In genomic region chr1:169491845-169492281, GRCh38 we compare ENCODE assay signal across 11 cellular contexts. TPM values are rescaled to one million over a fixed set of nuclear protein-coding genes. Genes with fewer than 3 reads are reported as not detected.
A peak's percentile ranks its signal among the peaks of the same experiment; 100 is the strongest.
DNase-seq lines count a peak whose midpoint lies in the region; ATAC-seq lines count a peak whose summit lies in the region.
"Had no signal": no experiment of that assay in that cellular context is flagged by ENCODE, and none has a peak within 500 bp of the region (broad histone marks: within the 10 kb centered on the region; RNA-seq: fewer than 3 reads in every experiment).

No MANE protein-coding gene starts in this region.

- peak overlapping the region in 1 of 2 donors; percentile 49 for H3K4me3 Mint-ChIP-seq in activated T-cell treated with anti-CD3 and anti-CD28 coated beads, Interleukin-2, amount 50 U/mL, for 72 hours
- H3K4me3 Mint-ChIP-seq in immature natural killer cell = no peak overlapping the region

- DNase-seq in activated CD8-positive, alpha-beta memory T cell treated with anti-CD3 and anti-CD28 coated beads, Interleukin-2, amount 50 U/mL, for 48 hours = peak; percentile 69
- no peak for DNase-seq in activated CD8-positive, alpha-beta memory T cell treated with anti-CD3 and anti-CD28 coated beads for 24 hours
- peak; percentile 66 to 70 for DNase-seq in activated T-cell treated with anti-CD3 and anti-CD28 coated beads, Interleukin-2, amount 50 U/mL, for 72 hours
- DNase-seq in stimulated activated CD4-positive, alpha-beta T cell treated with anti-CD3 and anti-CD28 coated beads, TNF-alpha, amount 100 ng/mL, for 24 hours (ENCODE audit: low read depth in 3 of 3) = peak in 2 of 3 experiments; percentile 11 to 28
- DNase-seq in HPDE6-E6E7 (ENCODE audit: extremely low spot score) (no peak), immature natural killer cell (no peak), NCI-H1694 (lab: John Stamatoyannopoulos, UW) (no peak)
- DNase-seq: NCI-H446 treated with DMSO at 0.1 percent for 48 hours, ovary, stomach had no signal

- ATAC-seq in HG02885 (IDR thresholded peaks at IDR 0.05; ENCODE audit: poor library complexity, unreplicated experiment) = peak; percentile 74
- ATAC-seq in activated T-cell treated with anti-CD3 and anti-CD28 coated beads, Interleukin-2, amount 50 U/mL, for 72 hours (replicated peaks in 1 of 2) = peak; percentile 92 to 95

- peak overlapping the region; percentile 9 for H3K27ac Mint-ChIP-seq in activated T-cell treated with anti-CD3 and anti-CD28 coated beads, Interleukin-2, amount 50 U/mL, for 72 hours
- H3K27ac Mint-ChIP-seq in immature natural killer cell = no peak overlapping the region

- H3K27me3 Mint-ChIP-seq in activated T-cell treated with anti-CD3 and anti-CD28 coated beads, Interleukin-2, amount 50 U/mL, for 72 hours (ENCODE audit: low read depth) = peaks cover 12% of the 10 kb centered on the region
- H3K27me3 Mint-ChIP-seq in immature natural killer cell (ENCODE audit: low read depth in 3 of 3) = peaks cover 0 to 10% (median 0%) of the 10 kb centered on the region in 3 donors

- no peaks in the 10 kb centered on the region for H3K9me3 Mint-ChIP-seq in activated T-cell treated with anti-CD3 and anti-CD28 coated beads, Interleukin-2, amount 50 U/mL, for 72 hours
- H3K9me3 Mint-ChIP-seq in immature natural killer cell = no peaks in the 10 kb centered on the region

- peaks cover 68% of the 10 kb centered on the region for H3K4me1 Mint-ChIP-seq in activated T-cell treated with anti-CD3 and anti-CD28 coated beads, Interleukin-2, amount 50 U/mL, for 72 hours (ENCODE audit: low read depth)
- H3K4me1 Mint-ChIP-seq in immature natural killer cell = peaks cover 2 to 5% of the 10 kb centered on the region in 2 donors

- H3K36me3 Mint-ChIP-seq in activated T-cell treated with anti-CD3 and anti-CD28 coated beads, Interleukin-2, amount 50 U/mL, for 72 hours (ENCODE audit: insufficient read depth in 2 of 2) = no peaks in the 10 kb centered on the region
- H3K36me3 Mint-ChIP-seq in immature natural killer cell = no peaks in the 10 kb centered on the region

RNA-seq across cellular contexts. Expression of gene SLC19A2, which starts 6.1 kb away (rescaled TPM):
- total RNA-seq in activated T-cell treated with anti-CD3 and anti-CD28 coated beads, Interleukin-2, amount 50 U/mL, for 72 hours = 1 to 10 TPM; 4.6 to 7.2 TPM
- 1 to 10 TPM in 1 of 3 donors, under 1 TPM in 2; 0.38 to 2.4 (median 0.51) TPM for polyA plus RNA-seq in immature natural killer cell

Comparison
In these comparisons a context has a peak if more than half of its experiments do, and no peak if none do; other contexts are left out.
1. DNase-seq: peak in activated CD8-positive, alpha-beta memory T cell treated with anti-CD3 and anti-CD28 coated beads, Interleukin-2, amount 50 U/mL, for 48 hours (single experiment), activated T-cell treated with anti-CD3 and anti-CD28 coated beads, Interleukin-2, amount 50 U/mL, for 72 hours (2 of 2) and stimulated activated CD4-positive, alpha-beta T cell treated with anti-CD3 and anti-CD28 coated beads, TNF-alpha, amount 100 ng/mL, for 24 hours (2 of 3); none in activated CD8-positive, alpha-beta memory T cell treated with anti-CD3 and anti-CD28 coated beads for 24 hours (single experiment), HPDE6-E6E7 (single experiment), immature natural killer cell (0 of 3) and NCI-H1694 (single experiment).